ENCODE assay signal across 22 cellular contexts in the genomic region with DNA sequence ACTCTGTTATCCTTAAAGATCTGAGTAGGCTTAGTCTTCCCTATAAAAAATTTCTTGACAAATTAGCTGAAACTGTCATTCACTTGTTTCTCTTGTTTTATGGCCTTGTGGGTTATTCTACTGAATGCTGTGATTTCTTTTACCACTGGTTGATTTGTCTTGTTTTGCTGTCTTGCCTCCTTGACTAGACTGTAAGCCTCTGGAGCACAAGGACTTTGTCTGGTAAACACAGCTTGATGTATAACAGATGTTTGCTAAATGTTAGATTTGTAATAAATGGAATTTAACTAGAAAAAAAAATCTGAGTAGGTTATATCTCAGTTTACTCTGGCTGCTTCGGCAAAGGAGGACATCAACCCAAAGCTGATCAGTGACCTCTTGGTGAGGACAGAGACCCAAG. TPM values are rescaled to one million over a fixed set of nuclear protein-coding genes. Genes with fewer than 3 reads are reported as not detected.
DNase-seq lines count a peak whose midpoint lies in the region; ATAC-seq and TF ChIP-seq lines count a peak whose summit lies in the region.
"Had no signal": no experiment of that assay in that cellular context is flagged by ENCODE, and none has a peak within 500 bp of the region (broad histone marks: within the 10 kb centered on the region; RNA-seq: fewer than 3 reads in every experiment).

No MANE protein-coding gene starts in this region.

- WGBS in GM23248 (ENCODE audit: low coverage in 1 of 2, low lambda C conversion rate in 2 of 2, missing lambda C conversion rate in 2 of 2), 2 experiments = 54 to 56% methylated on average over 1 of the region's 1 CpG
- 70 to 82% (median 81%) methylated on average over 1 of the region's 1 CpG for WGBS in psoas muscle, 3 donors

- H3K36me3 ChIP-seq in GM23248 (ENCODE audit: low read depth) (peaks cover 13% of the 10 kb centered on the region; the same call in 1 of the 2 replicates), adipocyte (ENCODE audit: control insufficient read depth, insufficient read depth, low read length, severe bottlenecking) (peaks cover 44% of the 10 kb centered on the region), psoas muscle (ENCODE audit: insufficient read depth in 1 of 2, low read depth in 1 of 2) (peaks cover 8 to 57% of the 10 kb centered on the region in 2 donors)

- H3K9ac ChIP-seq in GM23248 (no peak overlapping the region), adipocyte (ENCODE audit: low read length) (no peak overlapping the region)

- H3K9me3 ChIP-seq in GM23248 (ENCODE audit: low read depth) (no peaks in the 10 kb centered on the region), adipocyte (ENCODE audit: control insufficient read depth, low read length) (no peaks in the 10 kb centered on the region), psoas muscle (no peaks in the 10 kb centered on the region)
- H3K9me3 ChIP-seq: testis had no signal

- no peak for TF ChIP-seq CTCF in fibroblast of villous mesenchyme (IDR thresholded peaks at IDR 0.05; ENCODE audit: insufficient read depth, low read depth, low read length)
- no peak for TF ChIP-seq CTCF in psoas muscle (IDR thresholded peaks at IDR 0.05)

- DNase-seq in GM23248 (peak; percentile 28), adipocyte (ENCODE audit: low read depth) (peak; percentile 75), fibroblast of villous mesenchyme (ENCODE audit: low read depth) (peak; percentile 64), psoas muscle (no peak), NCI-H146 (lab: John Stamatoyannopoulos, UW) (no peak), AG20443 (ENCODE audit: low spot score) (no peak)
- DNase-seq: activated CD4-positive, alpha-beta T cell treated with anti-CD3 and anti-CD28 coated beads, Interleukin-2, amount 50 U/mL, for 48 hours; activated CD4-positive, CD25-positive, alpha-beta regulatory T cell; activated CD8-positive, alpha-beta memory T cell treated with anti-CD3 and anti-CD28 coated beads, Interleukin-2, amount 50 U/mL, for 48 hours; CD4-positive, CD25-positive, alpha-beta regulatory T cell; effector CD8-positive, alpha-beta T cell; Karpas-422; NCI-H1694 treated with DMSO at 0.1 percent for 48 hours; NCI-H2171; NK-92 treated with Interleukin-12 subunit alpha and Interleukin-12 subunit beta, amount 100 ng/mL, for 24 hours; SIG-M5; stimulated activated CD4-positive, alpha-beta T cell treated with anti-CD3 and anti-CD28 coated beads, Interleukin-4, amount 100 ng/mL, for 4 hours; stimulated activated naive CD4-positive, alpha-beta T cell treated with Interleukin-2 at 50 U/mL for 16 hours; T-cell had no signal

- H4K20me1 ChIP-seq in GM23248 (ENCODE audit: insufficient read depth) = no peaks in the 10 kb centered on the region

- H3K4me1 ChIP-seq in GM23248 (ENCODE audit: insufficient read depth) (peaks cover 12% of the 10 kb centered on the region), adipocyte (ENCODE audit: control insufficient read depth, insufficient read depth, low read length) (peaks cover 5% of the 10 kb centered on the region), psoas muscle (peaks cover 6% of the 10 kb centered on the region)
- H3K4me1 ChIP-seq: testis had no signal

- H3F3A ChIP-seq in GM23248 (ENCODE audit: insufficient read depth) = peaks cover 31% of the 10 kb centered on the region

- H3K4me3 ChIP-seq in GM23248 = no peak overlapping the region
- no peak overlapping the region for H3K4me3 ChIP-seq in adipocyte (ENCODE audit: low read length)
- H3K4me3 ChIP-seq in fibroblast of villous mesenchyme (ENCODE audit: low read depth, low read length) = no peak overlapping the region
- no peak overlapping the region for H3K4me3 ChIP-seq in psoas muscle
- H3K4me3 ChIP-seq: testis had no signal

- intact Hi-C loops in psoas muscle (cut with DNase I) = no loop called here

- no peaks in the 10 kb centered on the region for H3K9me2 ChIP-seq in GM23248 (ENCODE audit: insufficient read depth)

- H2AFZ ChIP-seq in GM23248 = no peak overlapping the region

- no peaks in the 10 kb centered on the region for H3K27me3 ChIP-seq in GM23248 (replicated peaks; ENCODE audit: insufficient read depth)
- no peaks in the 10 kb centered on the region for H3K27me3 ChIP-seq in adipocyte (replicated peaks; ENCODE audit: control insufficient read depth, insufficient read depth, low read length)
- H3K27me3 ChIP-seq in psoas muscle (ENCODE audit: insufficient read depth in 3 of 3, low read length in 2 of 3) = no peaks in the 10 kb centered on the region
- H3K27me3 ChIP-seq: testis had no signal

- H3K79me2 ChIP-seq in GM23248 (ENCODE audit: insufficient read depth) = no peaks in the 10 kb centered on the region

- in situ Hi-C loops in GM23248 (cut with MboI) = loop anchor here (10.0 kb wide), 1 partner anchor 235 kb away; no protein-coding TSS in a partner anchor

- H3K4me2 ChIP-seq in GM23248 (ENCODE audit: unreplicated experiment) = no peak overlapping the region

- H3K27ac ChIP-seq in GM23248 (peak overlapping the region; percentile 29), psoas muscle (peak overlapping the region; percentile 13)
- H3K27ac ChIP-seq: testis had no signal

- ATAC-seq in psoas muscle = peak in 1 of 4 donors; percentile 12
- no peak for ATAC-seq in HG03378 (IDR thresholded peaks at IDR 0.05; ENCODE audit: unreplicated experiment)
- ATAC-seq: activated T-helper 17 cell treated with anti-CD3 and anti-CD28 coated beads, Interleukin-2, amount 50 U/mL, for 72 hours; T-cell had no signal

RNA-seq across cellular contexts. Expression of gene VAC14, which starts 21.6 kb away (rescaled TPM):
- 32.4 and 38.7 TPM in 2 replicates for total RNA-seq in GM23248 (2014; rRNA removed; shearing (Covaris generic))
- 25.8 and 27.1 TPM in 2 replicates for polyA plus RNA-seq in GM23248 (2016; fragmentation: Nextera tagmentation; extraction: Ambion mirVana)
- total RNA-seq in fibroblast of villous mesenchyme = 37.1 and 55.4 TPM in 2 replicates
- 10 to 100 TPM; 20.0 to 24.3 (median 23.7) TPM for total RNA-seq in psoas muscle
- polyA plus RNA-seq in psoas muscle = 10 to 100 TPM; 19.9 to 23.0 (median 20.5) TPM

Comparison
In these comparisons a context has a peak if more than half of its experiments do, and no peak if none do; other contexts are left out.
1. DNase-seq: peak in GM23248 (single experiment), adipocyte (single experiment) and fibroblast of villous mesenchyme (single experiment); none in psoas muscle (0 of 2), NCI-H146 (single experiment) and AG20443 (single experiment).